1 cellular context compared by ENCODE assay signal in the genomic region with DNA sequence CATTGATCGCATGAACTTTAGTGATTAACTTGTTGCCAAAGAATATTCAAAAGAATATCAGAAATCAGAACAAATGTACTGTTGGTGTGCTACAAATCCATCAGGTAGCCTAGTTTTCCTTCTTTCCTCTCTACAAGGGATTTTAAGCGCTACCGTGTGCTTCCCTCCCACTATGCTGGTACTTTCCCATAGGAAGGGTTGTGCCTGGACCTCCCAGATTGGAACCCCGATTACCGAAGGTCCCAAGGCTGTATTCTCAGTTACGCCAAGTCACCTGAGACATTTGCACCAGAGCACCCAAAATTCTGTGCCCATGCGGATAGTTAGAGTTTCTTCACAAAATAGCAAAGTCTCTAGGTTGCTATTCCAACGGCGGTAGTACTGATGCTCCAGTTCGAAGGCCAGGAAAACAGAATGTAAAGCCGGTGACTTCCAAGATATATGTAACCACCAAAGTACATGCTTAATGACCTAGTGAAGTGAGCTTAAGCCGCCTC.
TF ChIP-seq lines count a peak whose summit lies in the region.

No MANE protein-coding gene starts in this region.

TF ChIP-seq in GM12878, 131 proteins besides CTCF, POLR2A, EP300 and RAD21 (continued from another document):
- TF ChIP-seq SMAD5 (IDR thresholded peaks at IDR 0.05; ENCODE audit: low read depth): peak; percentile 91
- TF ChIP-seq MYC (IDR thresholded peaks at IDR 0.05; ENCODE audit: insufficient read depth, insufficient read length, insufficient replicate concordance, low read length, severe bottlenecking): no peak
- TF ChIP-seq IKZF2 (IDR thresholded peaks at IDR 0.05): peak in 1 of 2 experiments; percentile 16; a peak in 1 of 4 replicates
- TF ChIP-seq CHD1 (IDR thresholded peaks at IDR 0.05; ENCODE audit: low read depth, low read length): no peak
- TF ChIP-seq IRF4 (IDR thresholded peaks at IDR 0.05; ENCODE audit: low read depth, low read length): 0 out of 2 replicates have a peak, but pooled peaks have one; percentile 1
- no peak for TF ChIP-seq ZZZ3 (IDR thresholded peaks at IDR 0.05; ENCODE audit: control insufficient read depth, insufficient read length, low read depth)
- TF ChIP-seq ZBED1 (IDR thresholded peaks at IDR 0.05; ENCODE audit: borderline replicate concordance): 0 out of 2 replicates have a peak, but pooled peaks have one; percentile 61
- TF ChIP-seq, protein P1, sequence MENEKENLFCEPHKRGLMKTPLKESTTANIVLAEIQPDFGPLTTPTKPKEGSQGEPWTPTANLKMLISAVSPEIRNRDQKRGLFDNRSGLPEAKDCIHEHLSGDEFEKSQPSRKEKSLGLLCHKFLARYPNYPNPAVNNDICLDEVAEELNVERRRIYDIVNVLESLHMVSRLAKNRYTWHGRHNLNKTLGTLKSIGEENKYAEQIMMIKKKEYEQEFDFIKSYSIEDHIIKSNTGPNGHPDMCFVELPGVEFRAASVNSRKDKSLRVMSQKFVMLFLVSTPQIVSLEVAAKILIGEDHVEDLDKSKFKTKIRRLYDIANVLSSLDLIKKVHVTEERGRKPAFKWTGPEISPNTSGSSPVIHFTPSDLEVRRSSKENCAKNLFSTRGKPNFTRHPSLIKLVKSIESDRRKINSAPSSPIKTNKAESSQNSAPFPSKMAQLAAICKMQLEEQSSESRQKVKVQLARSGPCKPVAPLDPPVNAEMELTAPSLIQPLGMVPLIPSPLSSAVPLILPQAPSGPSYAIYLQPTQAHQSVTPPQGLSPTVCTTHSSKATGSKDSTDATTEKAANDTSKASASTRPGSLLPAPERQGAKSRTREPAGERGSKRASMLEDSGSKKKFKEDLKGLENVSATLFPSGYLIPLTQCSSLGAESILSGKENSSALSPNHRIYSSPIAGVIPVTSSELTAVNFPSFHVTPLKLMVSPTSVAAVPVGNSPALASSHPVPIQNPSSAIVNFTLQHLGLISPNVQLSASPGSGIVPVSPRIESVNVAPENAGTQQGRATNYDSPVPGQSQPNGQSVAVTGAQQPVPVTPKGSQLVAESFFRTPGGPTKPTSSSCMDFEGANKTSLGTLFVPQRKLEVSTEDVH (IDR thresholded peaks at IDR 0.05; ENCODE audit: low read depth, partially characterized antibody): peak; percentile 59
